In genomic region chr12:9341260-9341585, GRCh38 we compare ENCODE assay signal across 20 cellular contexts.
DNase-seq lines count a peak whose midpoint lies in the region; ATAC-seq and TF ChIP-seq lines count a peak whose summit lies in the region.
"Had no signal": no experiment of that assay in that cellular context is flagged by ENCODE, and none has a peak within 500 bp of the region (broad histone marks: within the 10 kb centered on the region; RNA-seq: fewer than 3 reads in every experiment).

No MANE protein-coding gene starts in this region.

- no peaks in the 10 kb centered on the region for H3K27me3 ChIP-seq in CD4-positive, alpha-beta T cell (ENCODE audit: control insufficient read depth, insufficient read depth, low read length)
- H3K27me3 ChIP-seq in SK-N-SH (ENCODE audit: insufficient read depth), result no peaks in the 10 kb centered on the region
- H3K27me3 ChIP-seq: BLaER1, MG63 had no signal

- TF ChIP-seq CTCF in CD4-positive, alpha-beta T cell (IDR thresholded peaks at IDR 0.05), result no peak
- no peak for TF ChIP-seq CTCF in SK-N-SH (IDR thresholded peaks at IDR 0.05)

- intact Hi-C loops in CD4-positive, alpha-beta T cell (cut with DNase I, micrococcal nuclease), result no loop called here

- 53% methylated on average over 2 of the region's 2 CpGs for WGBS in SK-N-SH (ENCODE audit: low lambda C conversion rate)

- H3K27ac ChIP-seq in CD4-positive, alpha-beta T cell (ENCODE audit: low read depth, low read length), result no peak overlapping the region
- no peak overlapping the region for H3K27ac ChIP-seq in SK-N-SH (ENCODE audit: low read depth in 2 of 2, low read length in 1 of 2)
- H3K27ac ChIP-seq: 22Rv1, BLaER1, KMS-11 had no signal

- peaks cover 4% of the 10 kb centered on the region for H3K36me3 Mint-ChIP-seq in T-helper 1 cell treated with Interleukin-12 subunit alpha and Interleukin-12 subunit beta and Interleukin-4 antibody, amounts not matched to agents 30 μg/mL and 1 μg/mL, for 36 hours (ENCODE audit: low read depth)
- peaks cover 3% of the 10 kb centered on the region for H3K36me3 Mint-ChIP-seq in CD4-positive, alpha-beta T cell (ENCODE audit: low read depth)
- peaks cover 12% of the 10 kb centered on the region for H3K36me3 Mint-ChIP-seq in activated CD8-positive, alpha-beta T cell treated with anti-CD3 and anti-CD28 coated beads, Interleukin-2, amount 10 ng/mL, durations not matched to agents 7 days and 5 days (ENCODE audit: low read depth)
- H3K36me3 Mint-ChIP-seq in naive thymus-derived CD8-positive, alpha-beta T cell, result peaks cover 0 to 12% (median 12%) of the 10 kb centered on the region in 3 donors
- H3K36me3 Mint-ChIP-seq in activated T-cell treated with anti-CD3 and anti-CD28 coated beads, Interleukin-2, amount 50 U/mL, for 72 hours (ENCODE audit: insufficient read depth in 2 of 2), result peaks cover 0 to 2% of the 10 kb centered on the region in 2 donors

- DNase-seq in T-helper 1 cell, result no peak
- DNase-seq in CD4-positive, alpha-beta T cell, result no peak
- DNase-seq in activated CD8-positive, alpha-beta T cell treated with anti-CD3 and anti-CD28 coated beads, Interleukin-2, amount 10 ng/mL, durations not matched to agents 7 days and 5 days, result peak; percentile 43
- DNase-seq in naive thymus-derived CD8-positive, alpha-beta T cell, result peak in 3 of 10 donors; percentile 25 to 37 (median 33)
- DNase-seq in activated T-cell treated with anti-CD3 and anti-CD28 coated beads, Interleukin-2, amount 50 U/mL, for 72 hours, result no peak
- no peak for DNase-seq in SK-N-SH
- DNase-seq: COR-L47, DMS153, MG63, NCI-H1105 treated with DMSO at 0.1 percent for 48 hours, NCI-H1930, NCI-H2171 treated with DMSO at 0.1 percent for 48 hours, NCI-H774 had no signal

- H3K4me1 Mint-ChIP-seq in T-helper 1 cell treated with Interleukin-12 subunit alpha and Interleukin-12 subunit beta and Interleukin-4 antibody, amounts not matched to agents 30 μg/mL and 1 μg/mL, for 36 hours (ENCODE audit: low read depth), result peaks cover 21% of the 10 kb centered on the region
- H3K4me1 Mint-ChIP-seq in CD4-positive, alpha-beta T cell (ENCODE audit: low read depth), result peaks cover 50% of the 10 kb centered on the region
- H3K4me1 Mint-ChIP-seq in activated CD8-positive, alpha-beta T cell treated with anti-CD3 and anti-CD28 coated beads, Interleukin-2, amount 10 ng/mL, durations not matched to agents 7 days and 5 days (ENCODE audit: low read depth), result peaks cover 35% of the 10 kb centered on the region
- peaks cover 14 to 42% (median 33%) of the 10 kb centered on the region in 4 donors for H3K4me1 Mint-ChIP-seq in naive thymus-derived CD8-positive, alpha-beta T cell
- peaks cover 10% of the 10 kb centered on the region for H3K4me1 Mint-ChIP-seq in activated T-cell treated with anti-CD3 and anti-CD28 coated beads, Interleukin-2, amount 50 U/mL, for 72 hours (ENCODE audit: low read depth)

- no peak overlapping the region for H3K4me2 ChIP-seq in SK-N-SH
- H3K4me2 ChIP-seq: BLaER1, KMS-11 had no signal

- H4K20me1 ChIP-seq in SK-N-SH (ENCODE audit: insufficient read depth), result no peaks in the 10 kb centered on the region
- H4K20me1 ChIP-seq: BLaER1 had no signal

- no peaks in the 10 kb centered on the region for H3K79me2 ChIP-seq in SK-N-SH (ENCODE audit: insufficient read depth)

- no peak overlapping the region for H2AFZ ChIP-seq in SK-N-SH (ENCODE audit: low read depth)

- H3K4me3 ChIP-seq in SK-N-SH (ENCODE audit: low read depth in 2 of 2, low read length in 1 of 2), result no peak overlapping the region
- H3K4me3 ChIP-seq: BLaER1, MG63 had no signal

- no peaks in the 10 kb centered on the region for H3F3A ChIP-seq in SK-N-SH (replicated peaks; ENCODE audit: insufficient read depth)

- H3K9me3 Mint-ChIP-seq in T-helper 1 cell treated with Interleukin-12 subunit alpha and Interleukin-12 subunit beta and Interleukin-4 antibody, amounts not matched to agents 30 μg/mL and 1 μg/mL, for 36 hours, result peaks cover 6% of the 10 kb centered on the region
- peaks cover 4% of the 10 kb centered on the region for H3K9me3 Mint-ChIP-seq in CD4-positive, alpha-beta T cell
- no peaks in the 10 kb centered on the region for H3K9me3 Mint-ChIP-seq in activated CD8-positive, alpha-beta T cell treated with anti-CD3 and anti-CD28 coated beads, Interleukin-2, amount 10 ng/mL, durations not matched to agents 7 days and 5 days (ENCODE audit: insufficient read depth)
- H3K9me3 Mint-ChIP-seq in naive thymus-derived CD8-positive, alpha-beta T cell, result peaks cover 0 to 16% (median 6%) of the 10 kb centered on the region in 9 donors
- H3K9me3 Mint-ChIP-seq in activated T-cell treated with anti-CD3 and anti-CD28 coated beads, Interleukin-2, amount 50 U/mL, for 72 hours, result peaks cover 2 to 3% of the 10 kb centered on the region in 2 donors

- CTCF ChIA-PET in CD4-positive, alpha-beta T cell (lab: Charles Lee), result interaction anchor here (2.3 kb wide), 1 partner anchor 9 kb away, joined by 13 read pairs; no protein-coding TSS in a partner anchor
- CTCF ChIA-PET in activated CD8-positive, alpha-beta T cell treated with anti-CD3 and anti-CD28 coated beads, Interleukin-2, amount 10 ng/mL, durations not matched to agents 7 days and 5 days (lab: Charles Lee), result interaction anchor here (0.9 to 3.5 kb wide), 14 partner anchors 9 to 392 kb away, joined by 3 to 18 read pairs (median 4); partner anchors contain the start of gene M6PR
- CTCF ChIA-PET in SK-N-SH (lab: Yijun Ruan, JAX), result interaction anchor here (4.6 kb wide), 1 partner anchor 10 kb away, joined by 38 read pairs; no protein-coding TSS in a partner anchor

- no peaks in the 10 kb centered on the region for H3K9me3 ChIP-seq in CD4-positive, alpha-beta T cell (ENCODE audit: control insufficient read depth, low read length)
- no peaks in the 10 kb centered on the region for H3K9me3 ChIP-seq in SK-N-SH
- H3K9me3 ChIP-seq: MG63 had no signal

- H3K27ac Mint-ChIP-seq in T-helper 1 cell treated with Interleukin-12 subunit alpha and Interleukin-12 subunit beta and Interleukin-4 antibody, amounts not matched to agents 30 μg/mL and 1 μg/mL, for 36 hours, result peak overlapping the region; percentile 33
- H3K27ac Mint-ChIP-seq in CD4-positive, alpha-beta T cell, result peak overlapping the region; percentile 70
- H3K27ac Mint-ChIP-seq in activated CD8-positive, alpha-beta T cell treated with anti-CD3 and anti-CD28 coated beads, Interleukin-2, amount 10 ng/mL, durations not matched to agents 7 days and 5 days, result peak overlapping the region; percentile 80
- H3K27ac Mint-ChIP-seq in naive thymus-derived CD8-positive, alpha-beta T cell, result peak overlapping the region in 9 of 10 donors; percentile 7 to 90 (median 61)
- no peak overlapping the region for H3K27ac Mint-ChIP-seq in activated T-cell treated with anti-CD3 and anti-CD28 coated beads, Interleukin-2, amount 50 U/mL, for 72 hours

- H3K36me3 ChIP-seq in SK-N-SH (replicated peaks in 1 of 2; ENCODE audit: control insufficient read depth in 1 of 2, insufficient read depth in 2 of 2, low read length in 1 of 2), result no peaks in the 10 kb centered on the region
- H3K36me3 ChIP-seq: MG63 had no signal

- no peak for TF ChIP-seq RAD21 in SK-N-SH (IDR thresholded peaks at IDR 0.05; ENCODE audit: low read length)

- no peak for TF ChIP-seq EP300 in SK-N-SH (IDR thresholded peaks at IDR 0.05; ENCODE audit: borderline replicate concordance in 1 of 2, low read depth in 1 of 2, low read length in 1 of 2)

- no peaks in the 10 kb centered on the region for H3K9me2 ChIP-seq in SK-N-SH

- H3K4me3 Mint-ChIP-seq in T-helper 1 cell treated with Interleukin-12 subunit alpha and Interleukin-12 subunit beta and Interleukin-4 antibody, amounts not matched to agents 30 μg/mL and 1 μg/mL, for 36 hours, result no peak overlapping the region
- H3K4me3 Mint-ChIP-seq in CD4-positive, alpha-beta T cell, result peak overlapping the region; percentile 30
- no peak overlapping the region for H3K4me3 Mint-ChIP-seq in activated CD8-positive, alpha-beta T cell treated with anti-CD3 and anti-CD28 coated beads, Interleukin-2, amount 10 ng/mL, durations not matched to agents 7 days and 5 days
- H3K4me3 Mint-ChIP-seq in naive thymus-derived CD8-positive, alpha-beta T cell, result peak overlapping the region in 7 of 10 donors; percentile 36 to 74 (median 63)
- H3K4me3 Mint-ChIP-seq in activated T-cell treated with anti-CD3 and anti-CD28 coated beads, Interleukin-2, amount 50 U/mL, for 72 hours, result peak overlapping the region in 1 of 2 donors; percentile 1
- H3K4me3 Mint-ChIP-seq: HFFc6 had no signal

- no peaks in the 10 kb centered on the region for H3K4me1 ChIP-seq in SK-N-SH (ENCODE audit: control insufficient read depth in 1 of 2, insufficient read depth in 2 of 2, low read depth in 1 of 2, low read length in 1 of 2)
- H3K4me1 ChIP-seq: BLaER1 had no signal

- peak; percentile 70 for ATAC-seq in CD4-positive, alpha-beta T cell (ENCODE audit: poor library complexity)
- ATAC-seq in activated CD8-positive, alpha-beta T cell treated with anti-CD3 and anti-CD28 coated beads, Interleukin-2, amount 10 ng/mL, durations not matched to agents 7 days and 5 days, result peak; percentile 70
- peak; percentile 78 to 83 for ATAC-seq in naive thymus-derived CD8-positive, alpha-beta T cell
- no peak for ATAC-seq in HG02973 (IDR thresholded peaks at IDR 0.05; ENCODE audit: unreplicated experiment)
- ATAC-seq in activated T-cell treated with anti-CD3 and anti-CD28 coated beads, Interleukin-2, amount 50 U/mL, for 72 hours (replicated peaks in 1 of 2), result no peak
- ATAC-seq: Panc1 had no signal

- POLR2A ChIA-PET in CD4-positive, alpha-beta T cell (lab: Charles Lee), result interaction anchor here (0.9 to 1.2 kb wide), 5 partner anchors 14 to 644 kb away, joined by 3 read pairs; partner anchors contain the start of gene RIMKLB
- POLR2A ChIA-PET in activated CD8-positive, alpha-beta T cell treated with anti-CD3 and anti-CD28 coated beads, Interleukin-2, amount 10 ng/mL, durations not matched to agents 7 days and 5 days (lab: Charles Lee), result interaction anchor here (0.9 to 1.5 kb wide), 3 partner anchors 10 to 307 kb away, joined by 3 read pairs; no protein-coding TSS in a partner anchor
- POLR2A ChIA-PET in naive thymus-derived CD8-positive, alpha-beta T cell (lab: Charles Lee), result interaction anchor here (0.9 to 1.6 kb wide), 4 partner anchors 10 to 14 kb away, joined by 3 to 5 read pairs (median 4); no protein-coding TSS in a partner anchor
- POLR2A ChIA-PET in SK-N-SH (lab: Yijun Ruan, JAX), result no interaction called here

- H3K9ac ChIP-seq in SK-N-SH, result no peak overlapping the region
- H3K9ac ChIP-seq: BLaER1, KMS-11 had no signal

- no peaks in the 10 kb centered on the region for H3K27me3 Mint-ChIP-seq in T-helper 1 cell treated with Interleukin-12 subunit alpha and Interleukin-12 subunit beta and Interleukin-4 antibody, amounts not matched to agents 30 μg/mL and 1 μg/mL, for 36 hours (ENCODE audit: low read depth)
- no peaks in the 10 kb centered on the region for H3K27me3 Mint-ChIP-seq in CD4-positive, alpha-beta T cell
- H3K27me3 Mint-ChIP-seq in activated CD8-positive, alpha-beta T cell treated with anti-CD3 and anti-CD28 coated beads, Interleukin-2, amount 10 ng/mL, durations not matched to agents 7 days and 5 days (ENCODE audit: low read depth), result no peaks in the 10 kb centered on the region
- H3K27me3 Mint-ChIP-seq in naive thymus-derived CD8-positive, alpha-beta T cell, result no peaks in the 10 kb centered on the region
- H3K27me3 Mint-ChIP-seq in activated T-cell treated with anti-CD3 and anti-CD28 coated beads, Interleukin-2, amount 50 U/mL, for 72 hours (ENCODE audit: low read depth), result no peaks in the 10 kb centered on the region

Comparison
In these comparisons a context has a peak if more than half of its experiments do, and no peak if none do; other contexts are left out.
1. H3K4me3 Mint-ChIP-seq: peak in CD4-positive, alpha-beta T cell (single experiment) and naive thymus-derived CD8-positive, alpha-beta T cell (7 of 10); none in T-helper 1 cell treated with Interleukin-12 subunit alpha and Interleukin-12 subunit beta and Interleukin-4 antibody, amounts not matched to agents 30 μg/mL and 1 μg/mL, for 36 hours (single experiment) and activated CD8-positive, alpha-beta T cell treated with anti-CD3 and anti-CD28 coated beads, Interleukin-2, amount 10 ng/mL, durations not matched to agents 7 days and 5 days (single experiment).
2. ATAC-seq: peak in CD4-positive, alpha-beta T cell (single experiment), activated CD8-positive, alpha-beta T cell treated with anti-CD3 and anti-CD28 coated beads, Interleukin-2, amount 10 ng/mL, durations not matched to agents 7 days and 5 days (single experiment) and naive thymus-derived CD8-positive, alpha-beta T cell (2 of 2); none in HG02973 (single experiment) and activated T-cell treated with anti-CD3 and anti-CD28 coated beads, Interleukin-2, amount 50 U/mL, for 72 hours (0 of 2).